Comparison of ENCODE assay signal across 14 cellular contexts in genomic region chr9:1938675-1939170, GRCh38.
DNase-seq lines count a peak whose midpoint lies in the region; ATAC-seq and TF ChIP-seq lines count a peak whose summit lies in the region.
"Had no signal": no experiment of that assay in that cellular context is flagged by ENCODE, and none has a peak within 500 bp of the region (broad histone marks: within the 10 kb centered on the region; RNA-seq: fewer than 3 reads in every experiment).

No MANE protein-coding gene starts in this region.

- DNase-seq in GM13976 (ENCODE audit: low spot score) (peak; percentile 50), HUDEP-2 (lab: John Stamatoyannopoulos, UW; ENCODE audit: unreplicated experiment in 76 of 76) (no peak), immature natural killer cell (no peak), Calu3 (no peak), islet precursor cell (no peak)
- DNase-seq: activated T-cell treated with anti-CD3 and anti-CD28 coated beads, Interleukin-2, amount 50 U/mL, for 48 hours; DMS153; left colon; NCI-H748 treated with DMSO at 0.1 percent for 48 hours; nephron progenitor cell had no signal

- H3K9me3 Mint-ChIP-seq in immature natural killer cell (no peaks in the 10 kb centered on the region), Calu3 (ENCODE audit: low read depth, unreplicated experiment) (no peaks in the 10 kb centered on the region)

- TF ChIP-seq CTCF in GM13976 (IDR thresholded peaks at IDR 0.05; ENCODE audit: borderline replicate concordance, control extremely low read depth, extremely low read depth, insufficient read depth, missing control alignments), result no peak
- TF ChIP-seq CTCF in Calu3 (IDR thresholded peaks at IDR 0.05; ENCODE audit: unreplicated experiment), result no peak

- intact Hi-C loops in Calu3 (cut with micrococcal nuclease; ENCODE audit: unreplicated experiment), result no loop called here

- BruUV-seq in Calu3 (replicated peaks; lab: Mats Ljungman, UMichigan), result no TSS peak

- ATAC-seq in GM19455 (IDR thresholded peaks at IDR 0.05; ENCODE audit: unreplicated experiment) (peak; percentile 77), HG02840 (IDR thresholded peaks at IDR 0.05; ENCODE audit: low FRiP score, unreplicated experiment) (peak; percentile 36), HG03520 (IDR thresholded peaks at IDR 0.05; ENCODE audit: unreplicated experiment) (peak; percentile 60)
- ATAC-seq: left colon had no signal

- in situ Hi-C loops in GM13976 (cut with MboI; ENCODE audit: low sequenced_read_pairs, unreplicated experiment), result loop anchor here (10.0 kb wide), 1 partner anchor 64 kb away; no protein-coding TSS in a partner anchor

- H3K27me3 Mint-ChIP-seq in immature natural killer cell (ENCODE audit: low read depth in 3 of 3) (peaks cover 1 to 7% (median 4%) of the 10 kb centered on the region in 3 donors), Calu3 (ENCODE audit: unreplicated experiment) (no peaks in the 10 kb centered on the region)
- H3K27me3 Mint-ChIP-seq: brain had no signal

- no peak overlapping the region for H3K4me3 Mint-ChIP-seq in immature natural killer cell
- H3K4me3 Mint-ChIP-seq in Calu3 (ENCODE audit: low read depth, unreplicated experiment), result no peak overlapping the region
- H3K4me3 Mint-ChIP-seq: brain, nephron progenitor cell had no signal

- CTCF ChIA-PET in Calu3 (lab: Charles Lee), result no interaction called here

- no peaks in the 10 kb centered on the region for H3K36me3 Mint-ChIP-seq in immature natural killer cell
- no peaks in the 10 kb centered on the region for H3K36me3 Mint-ChIP-seq in Calu3 (ENCODE audit: insufficient read depth, unreplicated experiment)
- H3K36me3 Mint-ChIP-seq: brain had no signal

- H3K4me1 Mint-ChIP-seq in immature natural killer cell, result no peaks in the 10 kb centered on the region
- no peaks in the 10 kb centered on the region for H3K4me1 Mint-ChIP-seq in Calu3 (ENCODE audit: low read depth, unreplicated experiment)
- H3K4me1 Mint-ChIP-seq: nephron progenitor cell had no signal

- H3K27ac Mint-ChIP-seq in immature natural killer cell (no peak overlapping the region), Calu3 (ENCODE audit: unreplicated experiment) (no peak overlapping the region)
- H3K27ac Mint-ChIP-seq: brain, nephron progenitor cell had no signal
